8 cellular contexts compared by ENCODE assay signal in the genomic region with DNA sequence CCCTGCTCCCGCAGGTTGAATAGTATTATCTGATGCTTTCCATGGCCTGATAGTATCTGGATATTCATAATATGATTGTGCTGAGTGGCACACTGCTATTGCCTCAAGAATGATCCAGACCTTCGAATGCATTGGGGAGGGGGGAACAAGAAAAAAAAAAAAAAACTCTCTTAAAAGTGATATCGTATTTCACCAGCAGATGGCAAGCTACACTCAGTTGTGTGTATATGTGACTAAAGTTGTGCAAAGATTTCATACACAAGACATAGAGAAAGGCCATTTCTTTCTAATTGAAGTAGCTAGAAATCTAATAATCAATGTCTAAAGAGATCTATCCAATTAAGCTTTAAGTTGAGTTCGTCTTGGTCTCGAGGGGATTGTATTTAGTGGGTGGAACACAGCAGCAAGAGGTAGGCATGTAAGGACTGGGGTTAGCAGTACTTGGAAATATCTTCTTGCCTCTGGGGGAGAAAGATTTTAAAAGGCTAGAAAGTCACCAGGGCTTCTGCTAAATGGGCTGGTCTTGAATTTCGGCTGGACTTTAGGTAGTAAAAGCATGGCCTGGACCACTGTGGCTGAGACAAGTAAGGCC. TPM values are rescaled to one million over a fixed set of nuclear protein-coding genes. Genes with fewer than 3 reads are reported as not detected.
DNase-seq lines count a peak whose midpoint lies in the region; ATAC-seq and TF ChIP-seq lines count a peak whose summit lies in the region.

No MANE protein-coding gene starts in this region.

- DNase-seq in COLO829 (ENCODE audit: low spot score) = peak; percentile 47
- DNase-seq in RKO (ENCODE audit: low spot score) = peak; percentile 43
- DNase-seq in fibroblast of pulmonary artery (ENCODE audit: low read depth) = peak; percentile 74
- DNase-seq in renal cortical epithelial cell (ENCODE audit: low read depth) = peak; percentile 74
- DNase-seq in amniotic stem cell (lab: John Stamatoyannopoulos, UW) = no peak

- peak; percentile 53 for TF ChIP-seq CTCF in fibroblast of pulmonary artery (IDR thresholded peaks at IDR 0.05; ENCODE audit: low read length, missing control alignments)

- peak; percentile 69 for ATAC-seq in HG02943 (IDR thresholded peaks at IDR 0.05; ENCODE audit: low read depth, unreplicated experiment)
- no peak for ATAC-seq in HG02571 (IDR thresholded peaks at IDR 0.05; ENCODE audit: unreplicated experiment)
- no peak for ATAC-seq in GM21786 (IDR thresholded peaks at IDR 0.05; ENCODE audit: unreplicated experiment)

- no peak overlapping the region for H3K4me3 ChIP-seq in fibroblast of pulmonary artery (replicated peaks; ENCODE audit: low read depth, low read length)

RNA-seq across cellular contexts. Expression of a gene that starts 15.3 kb away (rescaled TPM):
- 1.0 and 2.4 TPM in 2 replicates for total RNA-seq in renal cortical epithelial cell

RNA-seq across cellular contexts. Expression of a gene that starts 19.1 kb away (rescaled TPM):
- total RNA-seq in renal cortical epithelial cell = 83.4 and 90.1 TPM in 2 replicates

RNA-seq across cellular contexts. Expression of a gene that starts 52.9 kb away (rescaled TPM):
- total RNA-seq in renal cortical epithelial cell = not detected in 2 replicates
